In genomic region chr12:49232940-49233841, GRCh38 we compare ENCODE assay signal across 8 cellular contexts. TPM values are rescaled to one million over a fixed set of nuclear protein-coding genes. Genes with fewer than 3 reads are reported as not detected.
DNase-seq lines count a peak whose midpoint lies in the region; ATAC-seq and TF ChIP-seq lines count a peak whose summit lies in the region.

No MANE protein-coding gene starts in this region.

- peak overlapping the region in 1 of 2 donors; percentile 10 for H3K9ac ChIP-seq in liver (ENCODE audit: low read depth in 1 of 2, low read length in 2 of 2)
- H3K9ac ChIP-seq in subcutaneous abdominal adipose tissue (ENCODE audit: low read length in 5 of 5), result peak overlapping the region in 1 of 5 donors; percentile 19

- peak; percentile 65 for DNase-seq in NCI-H2029 treated with DMSO at 0.1 percent for 48 hours (lab: John Stamatoyannopoulos, UW)
- no peak for DNase-seq in NCI-H2029 (lab: John Stamatoyannopoulos, UW)
- peak; percentile 83 to 85 for DNase-seq in NCI-H524 (lab: John Stamatoyannopoulos, UW)
- peak; percentile 52 to 62 for DNase-seq in cardiac fibroblast (ENCODE audit: low read depth in 2 of 2)
- no peak for DNase-seq in effector CD4-positive, alpha-beta T cell

- TF ChIP-seq CTCF in cardiac fibroblast (IDR thresholded peaks at IDR 0.05; ENCODE audit: low read depth, low read length) (peak; percentile 40), liver (IDR thresholded peaks at IDR 0.05; ENCODE audit: low read depth, low read length, missing input control) (peak; percentile 6)

- peak overlapping the region; percentile 71 to 76 for H3K27ac ChIP-seq in liver (ENCODE audit: low read depth in 1 of 2, low read length in 2 of 2)
- H3K27ac ChIP-seq in subcutaneous abdominal adipose tissue (ENCODE audit: low read depth, low read length), result no peak overlapping the region

- ATAC-seq in GM19467 (IDR thresholded peaks at IDR 0.05; ENCODE audit: unreplicated experiment), result no peak

- peak in 1 of 2 donors; percentile 12 for TF ChIP-seq RAD21 in liver (IDR thresholded peaks at IDR 0.05)

- no peaks in the 10 kb centered on the region for H3K27me3 ChIP-seq in liver (ENCODE audit: control insufficient read depth in 4 of 4, insufficient read depth in 4 of 4, low read length in 3 of 4)
- no peaks in the 10 kb centered on the region for H3K27me3 ChIP-seq in subcutaneous abdominal adipose tissue (ENCODE audit: control insufficient read depth in 5 of 5, insufficient read depth in 4 of 5, low read length in 5 of 5)

- H3K36me3 ChIP-seq in liver (ENCODE audit: control insufficient read depth in 4 of 4, insufficient read depth in 3 of 4, low read depth in 1 of 4, low read length in 3 of 4), result no peaks in the 10 kb centered on the region
- no peaks in the 10 kb centered on the region for H3K36me3 ChIP-seq in subcutaneous abdominal adipose tissue (ENCODE audit: control insufficient read depth in 5 of 5, insufficient read depth in 5 of 5, low read length in 5 of 5)

- H3K4me3 ChIP-seq in cardiac fibroblast (replicated peaks in 1 of 2; ENCODE audit: low read depth in 2 of 2, low read length in 2 of 2) (peak overlapping the region in 1 of 2 donors; percentile 18), liver (ENCODE audit: low read depth in 1 of 3, low read length in 3 of 3) (no peak overlapping the region), subcutaneous abdominal adipose tissue (ENCODE audit: low read depth in 1 of 5, low read length in 5 of 5) (peak overlapping the region; percentile 36 to 74 (median 64))

- H3K4me1 ChIP-seq in liver (ENCODE audit: control insufficient read depth in 4 of 4, insufficient read depth in 4 of 4, low read length in 3 of 4) (no peaks in the 10 kb centered on the region), subcutaneous abdominal adipose tissue (ENCODE audit: control insufficient read depth in 5 of 5, insufficient read depth in 5 of 5, low read length in 5 of 5) (peaks cover 0 to 18% (median 13%) of the 10 kb centered on the region in 5 donors)

- H3K9me3 ChIP-seq in liver (ENCODE audit: control insufficient read depth in 4 of 4, low read length in 3 of 4) (no peaks in the 10 kb centered on the region), subcutaneous abdominal adipose tissue (ENCODE audit: control insufficient read depth in 5 of 5, low read length in 5 of 5) (no peaks in the 10 kb centered on the region)

- 62% methylated on average over 25 of the region's 25 CpGs for WGBS in liver

TF ChIP-seq in liver, 16 proteins besides CTCF, POLR2A, EP300 and RAD21:
- TF ChIP-seq SP1 (IDR thresholded peaks at IDR 0.05) (peak; percentile 50), RXRA (IDR thresholded peaks at IDR 0.05) (peak in 1 of 2 donors; percentile 7), NR2F2 (IDR thresholded peaks at IDR 0.05) (peak; percentile 55), FOXA1 (IDR thresholded peaks at IDR 0.05) (no peak)
TF ChIP-seq in liver: peak in this region for 3.

RNA-seq across cellular contexts. Expression of gene TUBA1C, which starts 31.7 kb away (rescaled TPM):
- 100 to 1,000 TPM; 102 to 103 TPM for total RNA-seq in liver
- 100 to 1,000 TPM in 1 of 2 donors, 10 to 100 TPM in 1; 54.6 to 162 TPM for polyA plus RNA-seq in liver

RNA-seq across cellular contexts. Expression of gene TUBA1A, which starts 44.3 kb away (rescaled TPM):
- 10 to 100 TPM; 14.8 to 28.0 TPM for total RNA-seq in liver
- 10 to 100 TPM in 1 of 2 donors, 1 to 10 TPM in 1; 4.2 to 17.5 TPM for polyA plus RNA-seq in liver

Comparison
In these comparisons a context has a peak if more than half of its experiments do, and no peak if none do; other contexts are left out.
1. DNase-seq: peak in NCI-H2029 treated with DMSO at 0.1 percent for 48 hours (single experiment), NCI-H524 (2 of 2) and cardiac fibroblast (2 of 2); none in NCI-H2029 (single experiment) and effector CD4-positive, alpha-beta T cell (single experiment).
2. H3K4me3 ChIP-seq: peak in subcutaneous abdominal adipose tissue (5 of 5); none in liver (0 of 3).